17 cellular contexts compared by ENCODE assay signal in genomic region chr3:141436180-141436579, GRCh38. TPM values are rescaled to one million over a fixed set of nuclear protein-coding genes. Genes with fewer than 3 reads are reported as not detected.
DNase-seq lines count a peak whose midpoint lies in the region; ATAC-seq, FAIRE-seq and TF ChIP-seq lines count a peak whose summit lies in the region.
"Had no signal": no experiment of that assay in that cellular context is flagged by ENCODE, and none has a peak within 500 bp of the region (broad histone marks: within the 10 kb centered on the region; RNA-seq: fewer than 3 reads in every experiment).

No MANE protein-coding gene starts in this region.

- H3K36me3 ChIP-seq in MM.1S (replicated peaks; ENCODE audit: insufficient read depth, low read length): peaks cover 37% of the 10 kb centered on the region
- H3K36me3 ChIP-seq in gastroesophageal sphincter: peaks cover 0 to 11% of the 10 kb centered on the region in 2 donors
- H3K36me3 ChIP-seq in pancreas: peaks cover 0 to 3% (median 0%) of the 10 kb centered on the region in 3 donors

- H4K20me1 ChIP-seq in MM.1S (ENCODE audit: insufficient read depth, low read length): peaks cover 81% of the 10 kb centered on the region

- H2AFZ ChIP-seq in MM.1S (ENCODE audit: low read length): no peak overlapping the region

- TF ChIP-seq POLR2A in A549 (IDR thresholded peaks at IDR 0.05; ENCODE audit: low read length): no peak
- no peak for TF ChIP-seq POLR2A in gastroesophageal sphincter (IDR thresholded peaks at IDR 0.05)

- TF ChIP-seq CTCF in A549 (IDR thresholded peaks at IDR 0.05) (no peak), MM.1S (IDR thresholded peaks at IDR 0.05; ENCODE audit: low read length) (no peak), gastroesophageal sphincter (IDR thresholded peaks at IDR 0.05) (no peak), pancreas (IDR thresholded peaks at IDR 0.05) (no peak)

- POLR2A ChIA-PET in A549 (lab: Yijun Ruan, JAX): no interaction called here

- H3K4me2 ChIP-seq in A549 (peak overlapping the region; percentile 10; the same call in 1 of the 3 replicates), MM.1S (ENCODE audit: low read depth, low read length) (peak overlapping the region; percentile 34)

- CTCF ChIA-PET in A549 (lab: Yijun Ruan, JAX): interaction anchor here (1.0 to 3.3 kb wide), 10 partner anchors 12 to 134 kb away, joined by 3 to 12 read pairs (median 4); no protein-coding TSS in a partner anchor

- no peaks in the 10 kb centered on the region for H3K9me2 ChIP-seq in MM.1S (replicated peaks; ENCODE audit: insufficient read depth, low read length)

- ATAC-seq in A549: no peak
- no peak for ATAC-seq in gastroesophageal sphincter
- peak; percentile 36 to 67 (median 58) for ATAC-seq in pancreas
- ATAC-seq in GM18511 (IDR thresholded peaks at IDR 0.05; ENCODE audit: unreplicated experiment): no peak
- no peak for ATAC-seq in GM21528 (IDR thresholded peaks at IDR 0.05; ENCODE audit: low FRiP score, unreplicated experiment)
- ATAC-seq: activated naive CD8-positive, alpha-beta T cell treated with anti-CD3 and anti-CD28 coated beads, Interleukin-2, amount 50 U/mL, for 24 hours; T-cell had no signal

- H3K27me3 ChIP-seq in MM.1S (replicated peaks; ENCODE audit: insufficient read depth, low read length): no peaks in the 10 kb centered on the region
- H3K27me3 ChIP-seq in gastroesophageal sphincter: no peaks in the 10 kb centered on the region
- no peaks in the 10 kb centered on the region for H3K27me3 ChIP-seq in pancreas

- peaks cover 96% of the 10 kb centered on the region for H3F3A ChIP-seq in MM.1S (ENCODE audit: insufficient read depth, low read length)

- TF ChIP-seq RAD21 in A549 (conservative IDR thresholded peaks at IDR 0.05 in 1 of 2, IDR thresholded peaks at IDR 0.05 in 1 of 2): no peak

- intact Hi-C loops in pancreas (cut with DNase I): no loop called here

- H3K79me2 ChIP-seq in MM.1S (ENCODE audit: low read length): peaks cover 99% of the 10 kb centered on the region

- H3K9ac ChIP-seq in MM.1S (ENCODE audit: low read length): no peak overlapping the region

- H3K27ac ChIP-seq in A549 (peak overlapping the region; percentile 36 to 59; a peak in 4 of 6 replicates), MM.1S (ENCODE audit: low read length) (peak overlapping the region; percentile 15; the same call in 1 of the 2 replicates), gastroesophageal sphincter (peak overlapping the region in 3 of 4 donors; percentile 14 to 84 (median 78)), pancreas (peak overlapping the region in 2 of 4 donors; percentile 27 to 33)
- H3K27ac ChIP-seq: HL-60 had no signal

- 91% methylated on average over 3 of the region's 3 CpGs for WGBS in A549 (ENCODE audit: missing lambda C conversion rate)
- WGBS in gastroesophageal sphincter (ENCODE audit: low coverage in 1 of 2), 2 donors: 72 to 88% methylated on average over 3 of the region's 3 CpGs
- 41 to 54% methylated on average over 3 of the region's 3 CpGs for WGBS in pancreas, 2 donors

- FAIRE-seq in A549 (lab: Jason Lieb, UNC): no peak
- no peak for FAIRE-seq in pancreas (lab: Jason Lieb, UNC)

- H3K4me1 ChIP-seq in A549 (peaks cover 63% of the 10 kb centered on the region), MM.1S (ENCODE audit: low read length) (peaks cover 68% of the 10 kb centered on the region), gastroesophageal sphincter (peaks cover 15 to 100% (median 15%) of the 10 kb centered on the region in 3 donors), pancreas (peaks cover 0 to 49% (median 20%) of the 10 kb centered on the region in 3 donors)

- H3K9me3 ChIP-seq in A549: no peaks in the 10 kb centered on the region
- no peaks in the 10 kb centered on the region for H3K9me3 ChIP-seq in MM.1S (replicated peaks; ENCODE audit: insufficient read depth, low read length)
- H3K9me3 ChIP-seq in gastroesophageal sphincter: no peaks in the 10 kb centered on the region
- H3K9me3 ChIP-seq in pancreas: no peaks in the 10 kb centered on the region

- DNase-seq in A549 (ENCODE audit: low read depth in 1 of 2, low spot score in 1 of 2): no peak
- DNase-seq in MM.1S: no peak
- peak in 2 of 6 donors; percentile 34 to 48 for DNase-seq in pancreas
- no peak for DNase-seq in LoVo (ENCODE audit: low spot score)
- no peak for DNase-seq in NCI-H1105 (lab: John Stamatoyannopoulos, UW)
- DNase-seq: activated naive CD8-positive, alpha-beta T cell treated with anti-CD3 and anti-CD28 coated beads, Interleukin-2, amount 50 U/mL, for 24 hours; cerebellar nuclear complex; H7; islet precursor cell; NCI-H2029; NCI-H510A treated with DMSO at 0.1 percent for 48 hours; stimulated activated naive CD4-positive, alpha-beta T cell treated with Interleukin-2 at 50 U/mL for 16 hours; T-cell had no signal

- TF ChIP-seq EP300 in A549 (IDR thresholded peaks at IDR 0.05) (no peak), gastroesophageal sphincter (IDR thresholded peaks at IDR 0.05) (no peak)

- no peak overlapping the region for H3K4me3 ChIP-seq in A549
- H3K4me3 ChIP-seq in MM.1S (ENCODE audit: low read length): no peak overlapping the region
- H3K4me3 ChIP-seq in gastroesophageal sphincter: no peak overlapping the region
- no peak overlapping the region for H3K4me3 ChIP-seq in pancreas

TF ChIP-seq in A549, 52 proteins besides CTCF, POLR2A, EP300 and RAD21:
- TF ChIP-seq CEBPB (IDR thresholded peaks at IDR 0.05): no peak
- TF ChIP-seq EHF (CRISPR knock-in tag; IDR thresholded peaks at IDR 0.05): no peak
- no peak for TF ChIP-seq MAX (IDR thresholded peaks at IDR 0.05)
- TF ChIP-seq RARB (CRISPR knock-in tag; IDR thresholded peaks at IDR 0.05): no peak
- TF ChIP-seq CBX8 (IDR thresholded peaks at IDR 0.05): no peak
- no peak for TF ChIP-seq HOXB13 (CRISPR knock-in tag; IDR thresholded peaks at IDR 0.05; ENCODE audit: low read depth)
- TF ChIP-seq RFX5 (IDR thresholded peaks at IDR 0.05): no peak
- no peak for TF ChIP-seq POLR2AphosphoS2 (conservative IDR thresholded peaks at IDR 0.05; ENCODE audit: low read length)
- TF ChIP-seq CBX2 (IDR thresholded peaks at IDR 0.05; ENCODE audit: borderline replicate concordance, low read depth): no peak
- no peak for TF ChIP-seq ZFP36 (IDR thresholded peaks at IDR 0.05; ENCODE audit: borderline replicate concordance, partially characterized antibody)

RNA-seq across cellular contexts. Expression of gene RASA2, which starts 50.6 kb away (rescaled TPM):
- polyA plus RNA-seq in A549 (2011; rRNA removed) (9.2 and 12.0 TPM in 2 replicates), A549 (2017; fragmentation: RNase III; extraction: RNeasy Plus Mini Kit Qiagen cat#74134 plus additional on column Dnase treatment) (5.0 to 6.8 TPM (median 6.7 TPM) in 3 replicates), pancreas (1 to 10 TPM; 3.2 to 4.4 TPM)
- 2.0 and 2.1 TPM in 2 replicates for polyA plus RNA-seq in A549 (2012; cell fraction: cytosol; rRNA removed)
- 2.7 and 3.1 TPM in 2 replicates for polyA plus RNA-seq in A549 (2012; cell fraction: nucleus; rRNA removed)
- 4.9 and 7.9 TPM in 2 replicates for polyA minus RNA-seq in A549 (2011; rRNA and poly(A)+ RNA removed)
- total RNA-seq in gastroesophageal sphincter (10 to 100 TPM; 10.6 to 15.5 (median 14.8) TPM), pancreas (10 to 100 TPM in 1 of 6 donors, 1 to 10 TPM in 5; 5.0 to 10.7 (median 6.3) TPM)

Comparison
In these comparisons a context has a peak if more than half of its experiments do, and no peak if none do; other contexts are left out.
1. ATAC-seq: peak in pancreas (4 of 4); none in A549 (0 of 2), gastroesophageal sphincter (single experiment), GM18511 (single experiment) and GM21528 (single experiment).